In genomic region chr11:128694618-128695481, GRCh38 we compare ENCODE assay signal across 8 cellular contexts. TPM values are rescaled to one million over a fixed set of nuclear protein-coding genes. Genes with fewer than 3 reads are reported as not detected.
DNase-seq lines count a peak whose midpoint lies in the region; ATAC-seq, FAIRE-seq and TF ChIP-seq lines count a peak whose summit lies in the region.

No MANE protein-coding gene starts in this region.

- H3K27ac ChIP-seq in foreskin keratinocyte (no peak overlapping the region), prostate gland (peak overlapping the region; percentile 56 to 57)

- peaks cover 97% of the 10 kb centered on the region for H3K27me3 ChIP-seq in foreskin keratinocyte
- H3K27me3 ChIP-seq in prostate gland (replicated peaks; ENCODE audit: insufficient read depth) = peaks cover 32% of the 10 kb centered on the region

- ATAC-seq in HG03039 (IDR thresholded peaks at IDR 0.05; ENCODE audit: unreplicated experiment) (peak; percentile 25), foreskin keratinocyte (peak; percentile 24)

- 10% methylated on average over 63 of the region's 70 CpGs for WGBS in prostate gland

- H3K4me3 ChIP-seq in prostate gland = peak overlapping the region; percentile 36 to 42

- no peak for DNase-seq in GM18507 (ENCODE audit: extremely low spot score, insufficient read length, low read depth)
- peak; percentile 82 for DNase-seq in activated CD8-positive, alpha-beta memory T cell treated with anti-CD3 and anti-CD28 coated beads for 24 hours
- DNase-seq in foreskin keratinocyte = no peak
- no peak for DNase-seq in prostate gland (ENCODE audit: low spot score)
- DNase-seq in GM19239 (ENCODE audit: insufficient read length, low spot score) = no peak
- DNase-seq in SHP77 treated with DMSO at 0.1 percent for 48 hours (lab: John Stamatoyannopoulos, UW) = no peak
- no peak for DNase-seq in NCI-H2081 treated with DMSO at 0.1 percent for 48 hours (lab: John Stamatoyannopoulos, UW)

- TF ChIP-seq POLR2A in prostate gland (IDR thresholded peaks at IDR 0.05) = no peak

- H3K4me1 ChIP-seq in foreskin keratinocyte (no peaks in the 10 kb centered on the region), prostate gland (replicated peaks) (no peaks in the 10 kb centered on the region)

- H3K9me3 ChIP-seq in prostate gland = no peaks in the 10 kb centered on the region

- intact Hi-C loops in prostate gland (cut with DNase I) = no loop called here

- no peaks in the 10 kb centered on the region for H3K36me3 ChIP-seq in prostate gland

- TF ChIP-seq CTCF in foreskin keratinocyte (conservative IDR thresholded peaks at IDR 0.05) (no peak), prostate gland (IDR thresholded peaks at IDR 0.05) (no peak)

- FAIRE-seq in GM18507 (lab: Jason Lieb, UNC) = peak; percentile 60
- no peak for FAIRE-seq in GM19239 (lab: Jason Lieb, UNC)

RNA-seq across cellular contexts. Expression of gene FLI1, which starts 1.0 kb away (rescaled TPM):
- total RNA-seq in foreskin keratinocyte (0.32 and 1.1 TPM in 2 replicates), prostate gland (10 to 100 TPM in 1 of 2 donors, 1 to 10 TPM in 1; 9.8 to 10.6 TPM)
- 0.16 and 0.48 TPM in 2 replicates for polyA plus RNA-seq in foreskin keratinocyte
